Comparison of ENCODE assay signal across 8 cellular contexts in genomic region chr3:4493931-4494806, GRCh38. TPM values are rescaled to one million over a fixed set of nuclear protein-coding genes. Genes with fewer than 3 reads are reported as not detected.
DNase-seq lines count a peak whose midpoint lies in the region; ATAC-seq and TF ChIP-seq lines count a peak whose summit lies in the region.

No MANE protein-coding gene starts in this region.

- POLR2A ChIA-PET in CD4-positive, alpha-beta memory T cell (lab: Charles Lee; ENCODE audit: partially characterized antibody): interaction anchor here (0.8 to 5.6 kb wide), 25 partner anchors 9 to 1330 kb away, joined by 3 to 106 read pairs (median 5); partner anchors contain the start of genes EDEM1 and SUMF1

- no peak for TF ChIP-seq CTCF in heart left ventricle (IDR thresholded peaks at IDR 0.05)

- peak overlapping the region; percentile 76 to 87 for H3K4me3 ChIP-seq in CD4-positive, alpha-beta memory T cell (ENCODE audit: low read length in 2 of 2)
- peak overlapping the region; percentile 59 to 96 (median 78) for H3K4me3 ChIP-seq in heart left ventricle

- H3K27ac Mint-ChIP-seq in CD4-positive, alpha-beta memory T cell: peak overlapping the region; percentile 90 to 95 (median 94)
- H3K27ac Mint-ChIP-seq in activated naive CD4-positive, alpha-beta T cell treated with anti-CD3 and anti-CD28 coated beads for 36 hours: peak overlapping the region; percentile 83

- peaks cover 27 to 51% (median 43%) of the 10 kb centered on the region in 4 donors for H3K4me1 Mint-ChIP-seq in CD4-positive, alpha-beta memory T cell
- H3K4me1 Mint-ChIP-seq in activated naive CD4-positive, alpha-beta T cell treated with anti-CD3 and anti-CD28 coated beads for 36 hours (ENCODE audit: low read depth): peaks cover 37% of the 10 kb centered on the region

- no peaks in the 10 kb centered on the region for H3K27me3 ChIP-seq in CD4-positive, alpha-beta memory T cell (ENCODE audit: insufficient read depth, low read length)
- no peaks in the 10 kb centered on the region for H3K27me3 ChIP-seq in heart left ventricle

- no peak for TF ChIP-seq POLR2A in heart left ventricle (IDR thresholded peaks at IDR 0.05)

- peaks cover 2 to 3% of the 10 kb centered on the region in 2 donors for H3K27me3 Mint-ChIP-seq in CD4-positive, alpha-beta memory T cell
- H3K27me3 Mint-ChIP-seq in activated naive CD4-positive, alpha-beta T cell treated with anti-CD3 and anti-CD28 coated beads for 36 hours (ENCODE audit: low read depth): peaks cover 4% of the 10 kb centered on the region

- in situ Hi-C loops in KBM-7 (cut with MboI; ENCODE audit: low pct_unique_long_range_greater_than_20kb, low sequenced_read_pairs): no loop called here

- H3K4me3 Mint-ChIP-seq in CD4-positive, alpha-beta memory T cell: peak overlapping the region; percentile 91 to 98 (median 96)
- peak overlapping the region; percentile 87 for H3K4me3 Mint-ChIP-seq in activated naive CD4-positive, alpha-beta T cell treated with anti-CD3 and anti-CD28 coated beads for 36 hours

- WGBS in heart left ventricle, 4 donors: 9 to 15% (median 10%) methylated on average over 28 of the region's 28 CpGs

- peak in 1 of 4 donors; percentile 16 for ATAC-seq in heart left ventricle

- H3K4me1 ChIP-seq in CD4-positive, alpha-beta memory T cell (ENCODE audit: insufficient read depth, low read length): peaks cover 41% of the 10 kb centered on the region
- H3K4me1 ChIP-seq in heart left ventricle: peaks cover 0 to 50% (median 28%) of the 10 kb centered on the region in 12 donors

- intact Hi-C loops in CD4-positive, alpha-beta memory T cell (cut with micrococcal nuclease): loop anchor here (1.0 to 10.0 kb wide), 11 partner anchors 10 to 1367 kb away; partner anchors contain the start of genes ARL8B, EDEM1, SETMAR and SUMF1
- intact Hi-C loops in activated naive CD4-positive, alpha-beta T cell treated with anti-CD3 and anti-CD28 coated beads for 36 hours (cut with micrococcal nuclease): loop anchor here (1.0 to 5.0 kb wide), 19 partner anchors 19 to 1317 kb away; partner anchors contain the start of genes ARL8B, CRBN, EDEM1 and SETMAR
- intact Hi-C loops in heart left ventricle (cut with DNase I): loop anchor here in 9 of 10 donors (1.0 to 10.0 kb wide), 9 partner anchors 27 to 141 kb away; partner anchors contain the start of gene SUMF1 (in 1 of the 9)
- intact Hi-C loops in posterior cingulate gyrus (cut with DNase I): loop anchor here (2.0 to 10.0 kb wide), 3 partner anchors 27 to 141 kb away; partner anchors contain the start of gene SUMF1

- peak in 3 of 5 donors; percentile 9 to 14 (median 11) for DNase-seq in CD4-positive, alpha-beta memory T cell
- DNase-seq in KBM-7 (peak; percentile 65), heart left ventricle (peak; percentile 25 to 57 (median 38)), posterior cingulate gyrus (peak in 8 of 10 donors; percentile 11 to 85 (median 44)), NK-92 (lab: John Stamatoyannopoulos, UW; ENCODE audit: unreplicated experiment) (no peak), NCI-H345 treated with DMSO at 0.1 percent for 48 hours (lab: John Stamatoyannopoulos, UW; ENCODE audit: unreplicated experiment) (no peak)
- DNase-seq in activated naive CD4-positive, alpha-beta T cell treated with anti-CD3 and anti-CD28 coated beads for 36 hours: peak; percentile 30
- no peak for DNase-seq in stimulated activated CD4-positive, alpha-beta T cell treated with anti-CD3 and anti-CD28 coated beads, Interleukin-1b, Interleukin-23, amount 100 ng/mL, for 48 hours

- H3K9me3 ChIP-seq in CD4-positive, alpha-beta memory T cell (ENCODE audit: control insufficient read depth in 1 of 2, low read length in 2 of 2): no peaks in the 10 kb centered on the region
- no peaks in the 10 kb centered on the region for H3K9me3 ChIP-seq in heart left ventricle

- H3K36me3 Mint-ChIP-seq in CD4-positive, alpha-beta memory T cell: peaks cover 7 to 19% of the 10 kb centered on the region in 2 donors
- peaks cover 4% of the 10 kb centered on the region for H3K36me3 Mint-ChIP-seq in activated naive CD4-positive, alpha-beta T cell treated with anti-CD3 and anti-CD28 coated beads for 36 hours (ENCODE audit: low read depth)

- H3K36me3 ChIP-seq in CD4-positive, alpha-beta memory T cell (ENCODE audit: insufficient read depth, low read length): no peaks in the 10 kb centered on the region
- peaks cover 0 to 16% (median 7%) of the 10 kb centered on the region in 9 donors for H3K36me3 ChIP-seq in heart left ventricle

- peak overlapping the region; percentile 71 for H3K27ac ChIP-seq in CD4-positive, alpha-beta memory T cell (ENCODE audit: low read depth, low read length)
- H3K27ac ChIP-seq in heart left ventricle: peak overlapping the region in 11 of 12 donors; percentile 28 to 94 (median 78)

- CTCF ChIA-PET in CD4-positive, alpha-beta memory T cell (lab: Charles Lee; ENCODE audit: partially characterized antibody): interaction anchor here (1.3 to 4.4 kb wide), 7 partner anchors 11 to 532 kb away, joined by 3 to 28 read pairs (median 13); partner anchors contain the start of gene SUMF1
- CTCF ChIA-PET in activated naive CD4-positive, alpha-beta T cell treated with anti-CD3 and anti-CD28 coated beads for 36 hours (lab: Charles Lee): interaction anchor here (0.5 to 4.2 kb wide), 12 partner anchors 11 to 695 kb away, joined by 3 to 18 read pairs (median 6); partner anchors contain the start of gene SUMF1

- no peaks in the 10 kb centered on the region for H3K9me3 Mint-ChIP-seq in CD4-positive, alpha-beta memory T cell
- H3K9me3 Mint-ChIP-seq in activated naive CD4-positive, alpha-beta T cell treated with anti-CD3 and anti-CD28 coated beads for 36 hours: no peaks in the 10 kb centered on the region

RNA-seq across cellular contexts. Expression of gene ITPR1, which starts 1.0 kb away (rescaled TPM):
- total RNA-seq in CD4-positive, alpha-beta memory T cell: 10 to 100 TPM; 72.4 to 72.8 TPM
- polyA plus RNA-seq in CD4-positive, alpha-beta memory T cell: 10 to 100 TPM in 1 of 2 donors, 1 to 10 TPM in 1; 6.1 to 16.0 TPM
- 10 to 100 TPM; 38.5 to 41.1 TPM for total RNA-seq in activated naive CD4-positive, alpha-beta T cell treated with anti-CD3 and anti-CD28 coated beads for 36 hours
- 10 to 100 TPM; 16.5 to 55.8 (median 20.1) TPM for total RNA-seq in heart left ventricle
- polyA plus RNA-seq in heart left ventricle: 10 to 100 TPM in 1 of 2 donors, 1 to 10 TPM in 1; 8.9 to 10.0 TPM

RNA-seq across cellular contexts. Expression of gene SUMF1, which starts 27.1 kb away (rescaled TPM):
- total RNA-seq in CD4-positive, alpha-beta memory T cell: 10 to 100 TPM; 13.9 to 14.9 TPM
- polyA plus RNA-seq in CD4-positive, alpha-beta memory T cell: 10 to 100 TPM; 29.7 to 38.3 TPM
- total RNA-seq in activated naive CD4-positive, alpha-beta T cell treated with anti-CD3 and anti-CD28 coated beads for 36 hours: 1 to 10 TPM; 3.9 to 5.0 TPM
- 10 to 100 TPM in 5 of 9 donors, 1 to 10 TPM in 4; 5.8 to 21.1 (median 11.2) TPM for total RNA-seq in heart left ventricle
- 10 to 100 TPM in 1 of 2 donors, 1 to 10 TPM in 1; 3.9 to 14.0 TPM for polyA plus RNA-seq in heart left ventricle

Comparison
In these comparisons a context has a peak if more than half of its experiments do, and no peak if none do; other contexts are left out.
1. DNase-seq: peak in CD4-positive, alpha-beta memory T cell (3 of 5), KBM-7 (single experiment), activated naive CD4-positive, alpha-beta T cell treated with anti-CD3 and anti-CD28 coated beads for 36 hours (single experiment), heart left ventricle (5 of 5) and posterior cingulate gyrus (8 of 10); none in NK-92 (single experiment), stimulated activated CD4-positive, alpha-beta T cell treated with anti-CD3 and anti-CD28 coated beads, Interleukin-1b, Interleukin-23, amount 100 ng/mL, for 48 hours (single experiment) and NCI-H345 treated with DMSO at 0.1 percent for 48 hours (single experiment).